12 cellular contexts compared by ENCODE assay signal in the genomic region with DNA sequence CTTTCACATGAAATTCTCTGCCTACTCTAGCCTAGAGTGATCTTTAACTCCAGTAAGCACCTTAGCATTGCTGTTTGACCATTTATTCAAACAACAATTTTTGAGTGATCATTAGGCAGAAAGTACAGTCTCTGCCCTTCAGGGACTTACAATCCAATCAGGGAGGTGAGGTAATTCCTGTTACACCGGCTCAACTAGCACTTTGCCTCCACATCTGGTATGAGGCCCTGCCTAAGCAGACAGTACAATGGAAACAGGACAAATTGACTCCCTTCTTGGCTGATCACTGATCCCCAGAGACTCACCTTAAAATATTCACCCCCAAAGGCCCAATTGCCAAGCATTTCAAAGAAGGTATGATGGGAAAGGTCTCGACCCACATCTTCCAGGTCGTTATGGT. TPM values are rescaled to one million over a fixed set of nuclear protein-coding genes. Genes with fewer than 3 reads are reported as not detected.
A peak's percentile ranks its signal among the peaks of the same experiment; 100 is the strongest.
DNase-seq lines count a peak whose midpoint lies in the region; ATAC-seq and TF ChIP-seq lines count a peak whose summit lies in the region.
"Had no signal": no experiment of that assay in that cellular context is flagged by ENCODE, and none has a peak within 500 bp of the region (broad histone marks: within the 10 kb centered on the region; RNA-seq: fewer than 3 reads in every experiment).

No MANE protein-coding gene starts in this region.

- H3K4me1 Mint-ChIP-seq in CD8-positive, alpha-beta memory T cell = peaks cover 16 to 23% (median 21%) of the 10 kb centered on the region in 3 donors
- peaks cover 32% of the 10 kb centered on the region for H3K4me1 Mint-ChIP-seq in central memory CD8-positive, alpha-beta T cell
- H3K4me1 Mint-ChIP-seq in natural killer cell treated with Interleukin-12 subunit alpha and Interleukin-12 subunit beta and Interleukin-15 and Interleukin-18, amount 100 ng/mL, for 72 hours (ENCODE audit: low read depth in 2 of 2) = peaks cover 10 to 26% of the 10 kb centered on the region in 2 donors

- POLR2A ChIA-PET in CD8-positive, alpha-beta memory T cell (lab: Charles Lee) = no interaction called here
- POLR2A ChIA-PET in HEK293T (lab: Yijun Ruan, JAX) = interaction anchor here (1.8 to 2.2 kb wide), 2 partner anchors 8 to 43 kb away, joined by 12 to 14 read pairs; no protein-coding TSS in a partner anchor

- TF ChIP-seq CTCF in LNCaP clone FGC (IDR thresholded peaks at IDR 0.05; ENCODE audit: control insufficient read depth, extremely low read depth, insufficient read depth) = no peak

- H3K36me3 Mint-ChIP-seq in CD8-positive, alpha-beta memory T cell = peaks cover 3 to 58% (median 6%) of the 10 kb centered on the region in 3 donors
- peaks cover 24% of the 10 kb centered on the region for H3K36me3 Mint-ChIP-seq in central memory CD8-positive, alpha-beta T cell (ENCODE audit: insufficient read depth)
- H3K36me3 Mint-ChIP-seq in natural killer cell treated with Interleukin-12 subunit alpha and Interleukin-12 subunit beta and Interleukin-15 and Interleukin-18, amount 100 ng/mL, for 72 hours = peaks cover 14% of the 10 kb centered on the region

- peak overlapping the region; percentile 62 to 98 (median 94) for H3K4me3 Mint-ChIP-seq in CD8-positive, alpha-beta memory T cell
- peak overlapping the region; percentile 100 for H3K4me3 Mint-ChIP-seq in central memory CD8-positive, alpha-beta T cell
- H3K4me3 Mint-ChIP-seq in natural killer cell treated with Interleukin-12 subunit alpha and Interleukin-12 subunit beta and Interleukin-15 and Interleukin-18, amount 100 ng/mL, for 72 hours = peak overlapping the region; percentile 100

- peak overlapping the region in 7 of 8 donors; percentile 23 to 96 (median 85) for H3K27ac Mint-ChIP-seq in CD8-positive, alpha-beta memory T cell
- H3K27ac Mint-ChIP-seq in central memory CD8-positive, alpha-beta T cell (ENCODE audit: low read depth) = no peak overlapping the region
- peak overlapping the region; percentile 97 to 98 for H3K27ac Mint-ChIP-seq in natural killer cell treated with Interleukin-12 subunit alpha and Interleukin-12 subunit beta and Interleukin-15 and Interleukin-18, amount 100 ng/mL, for 72 hours

- CTCF ChIA-PET in CD8-positive, alpha-beta memory T cell (lab: Charles Lee) = interaction anchor here (1.4 to 1.8 kb wide), 3 partner anchors 12 to 44 kb away, joined by 7 to 8 read pairs (median 7); no protein-coding TSS in a partner anchor
- CTCF ChIA-PET in HEK293T (lab: Yijun Ruan, JAX) = interaction anchor here (1.4 to 2.9 kb wide), 2 partner anchors 20 to 26 kb away, joined by 5 to 15 read pairs; no protein-coding TSS in a partner anchor

- no peaks in the 10 kb centered on the region for H3K27me3 ChIP-seq in CD8-positive, alpha-beta memory T cell (ENCODE audit: insufficient read depth, low read length, poor library complexity, severe bottlenecking)
- H3K27me3 ChIP-seq: esophagus muscularis mucosa had no signal

- ATAC-seq in central memory CD8-positive, alpha-beta T cell (replicated peaks; ENCODE audit: extremely low read depth, poor library complexity, severe bottlenecking) = no peak
- no peak for ATAC-seq in natural killer cell treated with Interleukin-12 subunit alpha and Interleukin-12 subunit beta and Interleukin-15 and Interleukin-18, amount 100 ng/mL, for 72 hours
- no peak for ATAC-seq in HG02840 (IDR thresholded peaks at IDR 0.05; ENCODE audit: low FRiP score, unreplicated experiment)

- no peaks in the 10 kb centered on the region for H3K27me3 Mint-ChIP-seq in CD8-positive, alpha-beta memory T cell
- no peaks in the 10 kb centered on the region for H3K27me3 Mint-ChIP-seq in central memory CD8-positive, alpha-beta T cell
- no peaks in the 10 kb centered on the region for H3K27me3 Mint-ChIP-seq in natural killer cell treated with Interleukin-12 subunit alpha and Interleukin-12 subunit beta and Interleukin-15 and Interleukin-18, amount 100 ng/mL, for 72 hours

- no peaks in the 10 kb centered on the region for H3K9me3 Mint-ChIP-seq in CD8-positive, alpha-beta memory T cell
- no peaks in the 10 kb centered on the region for H3K9me3 Mint-ChIP-seq in central memory CD8-positive, alpha-beta T cell
- no peaks in the 10 kb centered on the region for H3K9me3 Mint-ChIP-seq in natural killer cell treated with Interleukin-12 subunit alpha and Interleukin-12 subunit beta and Interleukin-15 and Interleukin-18, amount 100 ng/mL, for 72 hours

- H3K36me3 ChIP-seq in CD8-positive, alpha-beta memory T cell (ENCODE audit: insufficient read depth, low read length) = peaks cover 32% of the 10 kb centered on the region

- no peak overlapping the region for H3K4me3 ChIP-seq in CD8-positive, alpha-beta memory T cell (ENCODE audit: low read length)
- H3K4me3 ChIP-seq in LNCaP clone FGC (ENCODE audit: low read depth, low read length) = peak overlapping the region; percentile 96
- H3K4me3 ChIP-seq: lung had no signal

- H3K9me3 ChIP-seq in CD8-positive, alpha-beta memory T cell (ENCODE audit: low read length) = no peaks in the 10 kb centered on the region
- H3K9me3 ChIP-seq: esophagus muscularis mucosa had no signal

- no peak for DNase-seq in CD8-positive, alpha-beta memory T cell
- DNase-seq in LNCaP clone FGC (ENCODE audit: low read depth) = peak; percentile 8
- no peak for DNase-seq in central memory CD8-positive, alpha-beta T cell (ENCODE audit: low spot score in 2 of 2)
- DNase-seq in natural killer cell treated with Interleukin-12 subunit alpha and Interleukin-12 subunit beta and Interleukin-15 and Interleukin-18, amount 100 ng/mL, for 72 hours (ENCODE audit: low spot score) = no peak
- DNase-seq in HEK293T (ENCODE audit: extremely low spot score) = no peak
- no peak for DNase-seq in NCI-H146 treated with DMSO at 0.1 percent for 48 hours (lab: John Stamatoyannopoulos, UW; ENCODE audit: unreplicated experiment)
- no peak for DNase-seq in DMS 273 treated with DMSO at 0.1 percent for 48 hours (lab: John Stamatoyannopoulos, UW)
- DNase-seq: NCI-H345; stimulated activated CD4-positive, alpha-beta T cell treated with anti-CD3 and anti-CD28 coated beads, Interleukin-12 subunit alpha, Interleukin-12 subunit beta, amount 100 ng/mL, for 4 hours had no signal

- peaks cover 11% of the 10 kb centered on the region for H3K4me1 ChIP-seq in CD8-positive, alpha-beta memory T cell (ENCODE audit: insufficient read depth, low read length)

- H3K27ac ChIP-seq in CD8-positive, alpha-beta memory T cell (ENCODE audit: low read depth, low read length) = no peak overlapping the region
- H3K27ac ChIP-seq: esophagus muscularis mucosa had no signal

TF ChIP-seq in HEK293T, 16 proteins besides CTCF, POLR2A, EP300 and RAD21:
- TF ChIP-seq FOXK2 (IDR thresholded peaks at IDR 0.05) (no peak), HDGF (IDR thresholded peaks at IDR 0.05; ENCODE audit: borderline replicate concordance) (no peak), L3MBTL2 (conservative IDR thresholded peaks at IDR 0.05) (no peak), FOXM1 (IDR thresholded peaks at IDR 0.05; ENCODE audit: borderline replicate concordance) (no peak), ELF4 (IDR thresholded peaks at IDR 0.05) (no peak), ZNF384 (IDR thresholded peaks at IDR 0.05) (no peak), NFRKB (IDR thresholded peaks at IDR 0.05) (no peak), SP1 (IDR thresholded peaks at IDR 0.05) (no peak), CTBP1 (IDR thresholded peaks at IDR 0.05; ENCODE audit: borderline replicate concordance) (no peak), TARDBP (IDR thresholded peaks at IDR 0.05) (no peak), ARNT (IDR thresholded peaks at IDR 0.05) (no peak), LEF1 (IDR thresholded peaks at IDR 0.05; ENCODE audit: borderline replicate concordance) (no peak), BHLHE40 (IDR thresholded peaks at IDR 0.05; ENCODE audit: borderline replicate concordance) (no peak), SUZ12 (IDR thresholded peaks at IDR 0.05) (no peak), FOXA1 (IDR thresholded peaks at IDR 0.05) (no peak)
- TF ChIP-seq, protein P1, sequence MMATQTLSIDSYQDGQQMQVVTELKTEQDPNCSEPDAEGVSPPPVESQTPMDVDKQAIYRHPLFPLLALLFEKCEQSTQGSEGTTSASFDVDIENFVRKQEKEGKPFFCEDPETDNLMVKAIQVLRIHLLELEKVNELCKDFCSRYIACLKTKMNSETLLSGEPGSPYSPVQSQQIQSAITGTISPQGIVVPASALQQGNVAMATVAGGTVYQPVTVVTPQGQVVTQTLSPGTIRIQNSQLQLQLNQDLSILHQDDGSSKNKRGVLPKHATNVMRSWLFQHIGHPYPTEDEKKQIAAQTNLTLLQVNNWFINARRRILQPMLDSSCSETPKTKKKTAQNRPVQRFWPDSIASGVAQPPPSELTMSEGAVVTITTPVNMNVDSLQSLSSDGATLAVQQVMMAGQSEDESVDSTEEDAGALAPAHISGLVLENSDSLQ (IDR thresholded peaks at IDR 0.05) = no peak

RNA-seq across cellular contexts. Expression of a gene that starts 1.4 kb away (rescaled TPM):
- total RNA-seq in CD8-positive, alpha-beta memory T cell = 10 to 100 TPM; 25.8 to 27.7 TPM
- 10.4 TPM for polyA plus RNA-seq in CD8-positive, alpha-beta memory T cell
- total RNA-seq in natural killer cell treated with Interleukin-12 subunit alpha and Interleukin-12 subunit beta and Interleukin-15 and Interleukin-18, amount 100 ng/mL, for 72 hours = 10 to 100 TPM; 19.3 to 32.6 TPM

RNA-seq across cellular contexts. Expression of a gene that starts 30.7 kb away (rescaled TPM):
- total RNA-seq in CD8-positive, alpha-beta memory T cell = not detected
- not detected for polyA plus RNA-seq in CD8-positive, alpha-beta memory T cell
- total RNA-seq in natural killer cell treated with Interleukin-12 subunit alpha and Interleukin-12 subunit beta and Interleukin-15 and Interleukin-18, amount 100 ng/mL, for 72 hours = not detected
- total RNA-seq: esophagus muscularis mucosa had no signal

RNA-seq across cellular contexts. Expression of a gene that starts 41.5 kb away (rescaled TPM):
- not detected for total RNA-seq in CD8-positive, alpha-beta memory T cell
- not detected for polyA plus RNA-seq in CD8-positive, alpha-beta memory T cell
- total RNA-seq in natural killer cell treated with Interleukin-12 subunit alpha and Interleukin-12 subunit beta and Interleukin-15 and Interleukin-18, amount 100 ng/mL, for 72 hours = not detected

RNA-seq across cellular contexts. Expression of a gene that starts 46.4 kb away (rescaled TPM):
- total RNA-seq in CD8-positive, alpha-beta memory T cell = 10 to 100 TPM; 33.1 to 34.3 TPM
- 5.3 TPM for polyA plus RNA-seq in CD8-positive, alpha-beta memory T cell
- 10 to 100 TPM; 24.1 to 26.1 TPM for total RNA-seq in natural killer cell treated with Interleukin-12 subunit alpha and Interleukin-12 subunit beta and Interleukin-15 and Interleukin-18, amount 100 ng/mL, for 72 hours

RNA-seq across cellular contexts. Expression of a gene that starts 54.4 kb away (rescaled TPM):
- total RNA-seq in CD8-positive, alpha-beta memory T cell = 10 to 100 TPM; 34.8 to 35.7 TPM
- polyA plus RNA-seq in CD8-positive, alpha-beta memory T cell = 49.0 TPM
- 10 to 100 TPM; 34.6 to 39.4 TPM for total RNA-seq in natural killer cell treated with Interleukin-12 subunit alpha and Interleukin-12 subunit beta and Interleukin-15 and Interleukin-18, amount 100 ng/mL, for 72 hours
